In genomic region chr6:156774872-156775405, GRCh38 we compare ENCODE assay signal across 10 cellular contexts. TPM values are rescaled to one million over a fixed set of nuclear protein-coding genes. Genes with fewer than 3 reads are reported as not detected.
DNase-seq lines count a peak whose midpoint lies in the region; ATAC-seq and TF ChIP-seq lines count a peak whose summit lies in the region.
"Had no signal": no experiment of that assay in that cellular context is flagged by ENCODE, and none has a peak within 500 bp of the region (broad histone marks: within the 10 kb centered on the region; RNA-seq: fewer than 3 reads in every experiment).

No MANE protein-coding gene starts in this region.

- ATAC-seq in stimulated activated naive B cell treated with anti-CD40 and anti-IgM and Interleukin-4, amounts not matched to agents 10 μg/mL and 1 μg/mL and 100 μg/mL, for 72 hours (replicated peaks), result no peak
- ATAC-seq in GM21737 (IDR thresholded peaks at IDR 0.05; ENCODE audit: unreplicated experiment), result no peak
- no peak for ATAC-seq in activated T-cell treated with anti-CD3 and anti-CD28 coated beads, Interleukin-2, amount 50 U/mL, for 4 hours
- ATAC-seq: HepG2, sciatic nerve had no signal

- TF ChIP-seq POLR2A in esophagus squamous epithelium (IDR thresholded peaks at IDR 0.05), result no peak

- H3K9me3 ChIP-seq in esophagus squamous epithelium, result no peaks in the 10 kb centered on the region

- no peaks in the 10 kb centered on the region for H3K9me3 Mint-ChIP-seq in stimulated activated naive B cell treated with anti-CD40 and anti-IgM and Interleukin-4, amounts not matched to agents 10 μg/mL and 1 μg/mL and 100 μg/mL, for 72 hours
- no peaks in the 10 kb centered on the region for H3K9me3 Mint-ChIP-seq in activated T-cell treated with anti-CD3 and anti-CD28 coated beads, Interleukin-2, amount 50 U/mL, for 4 hours

- H3K4me3 Mint-ChIP-seq in stimulated activated naive B cell treated with anti-CD40 and anti-IgM and Interleukin-4, amounts not matched to agents 10 μg/mL and 1 μg/mL and 100 μg/mL, for 72 hours, result peak overlapping the region; percentile 20 to 29
- H3K4me3 Mint-ChIP-seq in activated T-cell treated with anti-CD3 and anti-CD28 coated beads, Interleukin-2, amount 50 U/mL, for 4 hours, result no peak overlapping the region

- peak in 4 of 6 experiments; percentile 8 to 25 (median 16) for TF ChIP-seq CTCF in esophagus squamous epithelium (IDR thresholded peaks at IDR 0.05)

- intact Hi-C loops in esophagus squamous epithelium (cut with DNase I), result loop anchor here (5.0 to 10.0 kb wide), 4 partner anchors 53 to 247 kb away; no protein-coding TSS in a partner anchor

- peak overlapping the region in 2 of 4 donors; percentile 16 to 19 for H3K4me3 ChIP-seq in esophagus squamous epithelium

- H3K36me3 ChIP-seq in esophagus squamous epithelium, result no peaks in the 10 kb centered on the region

- peaks cover 18 to 31% of the 10 kb centered on the region in 2 donors for H3K4me1 Mint-ChIP-seq in stimulated activated naive B cell treated with anti-CD40 and anti-IgM and Interleukin-4, amounts not matched to agents 10 μg/mL and 1 μg/mL and 100 μg/mL, for 72 hours
- peaks cover 20% of the 10 kb centered on the region for H3K4me1 Mint-ChIP-seq in activated T-cell treated with anti-CD3 and anti-CD28 coated beads, Interleukin-2, amount 50 U/mL, for 4 hours (ENCODE audit: low read depth)

- H3K27ac Mint-ChIP-seq in stimulated activated naive B cell treated with anti-CD40 and anti-IgM and Interleukin-4, amounts not matched to agents 10 μg/mL and 1 μg/mL and 100 μg/mL, for 72 hours, result peak overlapping the region; percentile 37

- 22 to 34% methylated on average over 5 of the region's 5 CpGs for WGBS in esophagus squamous epithelium, 2 donors

- peaks cover 0 to 28% (median 17%) of the 10 kb centered on the region in 3 donors for H3K4me1 ChIP-seq in esophagus squamous epithelium

- H3K27me3 ChIP-seq in esophagus squamous epithelium, result no peaks in the 10 kb centered on the region

- peak; percentile 68 for DNase-seq in NCI-H2107 treated with DMSO at 0.1 percent for 48 hours (lab: John Stamatoyannopoulos, UW; ENCODE audit: unreplicated experiment)
- no peak for DNase-seq in NCI-H2107 (lab: John Stamatoyannopoulos, UW)
- DNase-seq in NCI-H82 (lab: John Stamatoyannopoulos, UW), result peak; percentile 83
- no peak for DNase-seq in esophagus squamous epithelium (lab: John Stamatoyannopoulos, UW)
- no peak for DNase-seq in stimulated activated naive B cell treated with anti-CD40 and anti-IgM and Interleukin-4, amounts not matched to agents 10 μg/mL and 1 μg/mL and 100 μg/mL, for 72 hours
- no peak for DNase-seq in DMS114 treated with DMSO at 0.1 percent for 48 hours (lab: John Stamatoyannopoulos, UW; ENCODE audit: unreplicated experiment)
- no peak for DNase-seq in activated T-cell treated with anti-CD3 and anti-CD28 coated beads, Interleukin-2, amount 50 U/mL, for 4 hours

- peaks cover 3 to 4% of the 10 kb centered on the region in 2 donors for H3K36me3 Mint-ChIP-seq in stimulated activated naive B cell treated with anti-CD40 and anti-IgM and Interleukin-4, amounts not matched to agents 10 μg/mL and 1 μg/mL and 100 μg/mL, for 72 hours
- H3K36me3 Mint-ChIP-seq in activated T-cell treated with anti-CD3 and anti-CD28 coated beads, Interleukin-2, amount 50 U/mL, for 4 hours (ENCODE audit: insufficient read depth), result no peaks in the 10 kb centered on the region

- H3K27me3 Mint-ChIP-seq in stimulated activated naive B cell treated with anti-CD40 and anti-IgM and Interleukin-4, amounts not matched to agents 10 μg/mL and 1 μg/mL and 100 μg/mL, for 72 hours, result no peaks in the 10 kb centered on the region
- H3K27me3 Mint-ChIP-seq in activated T-cell treated with anti-CD3 and anti-CD28 coated beads, Interleukin-2, amount 50 U/mL, for 4 hours (ENCODE audit: low read depth), result no peaks in the 10 kb centered on the region

- H3K27ac ChIP-seq in esophagus squamous epithelium, result peak overlapping the region; percentile 29 to 99 (median 77)

RNA-seq across cellular contexts. Expression of gene ARID1B, which starts 2.2 kb away (rescaled TPM):
- 100 to 1,000 TPM in 1 of 4 donors, 10 to 100 TPM in 3; 25.2 to 103 (median 59.5) TPM for total RNA-seq in esophagus squamous epithelium
- total RNA-seq in activated T-cell treated with anti-CD3 and anti-CD28 coated beads, Interleukin-2, amount 50 U/mL, for 4 hours, result 10 to 100 TPM; 45.6 to 46.6 (median 46.0) TPM

Comparison
In these comparisons a context has a peak if more than half of its experiments do, and no peak if none do; other contexts are left out.
1. DNase-seq: peak in NCI-H2107 treated with DMSO at 0.1 percent for 48 hours (single experiment) and NCI-H82 (single experiment); none in NCI-H2107 (single experiment), esophagus squamous epithelium (single experiment), stimulated activated naive B cell treated with anti-CD40 and anti-IgM and Interleukin-4, amounts not matched to agents 10 μg/mL and 1 μg/mL and 100 μg/mL, for 72 hours (single experiment), DMS114 treated with DMSO at 0.1 percent for 48 hours (single experiment) and activated T-cell treated with anti-CD3 and anti-CD28 coated beads, Interleukin-2, amount 50 U/mL, for 4 hours (single experiment).